ENCODE assay signal across 9 cellular contexts in genomic region chr10:91340613-91341362, GRCh38.
DNase-seq lines count a peak whose midpoint lies in the region; ATAC-seq and TF ChIP-seq lines count a peak whose summit lies in the region.
"Had no signal": no experiment of that assay in that cellular context is flagged by ENCODE, and none has a peak within 500 bp of the region (broad histone marks: within the 10 kb centered on the region; RNA-seq: fewer than 3 reads in every experiment).

No MANE protein-coding gene starts in this region.

- peak overlapping the region in 2 of 4 donors; percentile 34 to 45 for H3K27ac ChIP-seq in tibial nerve

- H3K4me1 Mint-ChIP-seq in activated T-helper 17 cell treated with anti-CD3 and anti-CD28 coated beads, Interleukin-2, amount 50 U/mL, for 72 hours = no peaks in the 10 kb centered on the region

- peak; percentile 82 for ATAC-seq in activated T-helper 17 cell treated with anti-CD3 and anti-CD28 coated beads, Interleukin-2, amount 50 U/mL, for 72 hours (replicated peaks)
- no peak for ATAC-seq in HG02759 (IDR thresholded peaks at IDR 0.05; ENCODE audit: unreplicated experiment)

- H3K4me3 ChIP-seq in kidney epithelial cell (ENCODE audit: low read depth, low read length) = no peak overlapping the region
- no peak overlapping the region for H3K4me3 ChIP-seq in tibial nerve

- H3K4me1 ChIP-seq in tibial nerve = peaks cover 0 to 6% (median 0%) of the 10 kb centered on the region in 4 donors

- H3K36me3 ChIP-seq in kidney epithelial cell (ENCODE audit: control insufficient read depth, insufficient read depth, low read length) = no peaks in the 10 kb centered on the region
- H3K36me3 ChIP-seq in tibial nerve = no peaks in the 10 kb centered on the region

- H3K4me3 Mint-ChIP-seq in activated T-helper 17 cell treated with anti-CD3 and anti-CD28 coated beads, Interleukin-2, amount 50 U/mL, for 72 hours = no peak overlapping the region

- H3K27me3 Mint-ChIP-seq in activated T-helper 17 cell treated with anti-CD3 and anti-CD28 coated beads, Interleukin-2, amount 50 U/mL, for 72 hours = no peaks in the 10 kb centered on the region

- TF ChIP-seq POLR2A in tibial nerve (IDR thresholded peaks at IDR 0.05) = no peak

- TF ChIP-seq EP300 in tibial nerve (IDR thresholded peaks at IDR 0.05) = no peak

- no peak for TF ChIP-seq CTCF in kidney epithelial cell (IDR thresholded peaks at IDR 0.05; ENCODE audit: insufficient read depth, low read length, poor library complexity, severe bottlenecking)
- no peak for TF ChIP-seq CTCF in tibial nerve (IDR thresholded peaks at IDR 0.05)

- peak; percentile 97 for DNase-seq in A172 (ENCODE audit: low spot score)
- DNase-seq in LHCN-M2 (ENCODE audit: low read depth) = peak; percentile 99
- DNase-seq in kidney epithelial cell (ENCODE audit: low read depth) = peak; percentile 87
- DNase-seq in tibial nerve (ENCODE audit: low spot score in 2 of 2) = no peak
- DNase-seq in islet precursor cell = no peak
- DNase-seq in DMS53 (lab: John Stamatoyannopoulos, UW) = no peak
- DNase-seq: DMS79 had no signal

- no peaks in the 10 kb centered on the region for H3K9me3 Mint-ChIP-seq in activated T-helper 17 cell treated with anti-CD3 and anti-CD28 coated beads, Interleukin-2, amount 50 U/mL, for 72 hours

- H3K27me3 ChIP-seq in kidney epithelial cell (ENCODE audit: control insufficient read depth, insufficient read depth, low read length) (no peaks in the 10 kb centered on the region), tibial nerve (no peaks in the 10 kb centered on the region)

- no peaks in the 10 kb centered on the region for H3K9me3 ChIP-seq in tibial nerve

- H3K36me3 Mint-ChIP-seq in activated T-helper 17 cell treated with anti-CD3 and anti-CD28 coated beads, Interleukin-2, amount 50 U/mL, for 72 hours (ENCODE audit: low read depth) = no peaks in the 10 kb centered on the region

- no peak overlapping the region for H3K27ac Mint-ChIP-seq in activated T-helper 17 cell treated with anti-CD3 and anti-CD28 coated beads, Interleukin-2, amount 50 U/mL, for 72 hours

- WGBS in tibial nerve, 2 donors = 43 to 50% methylated on average over 8 of the region's 8 CpGs

Comparison
In these comparisons a context has a peak if more than half of its experiments do, and no peak if none do; other contexts are left out.
1. DNase-seq: peak in A172 (single experiment), LHCN-M2 (single experiment) and kidney epithelial cell (single experiment); none in tibial nerve (0 of 2), islet precursor cell (single experiment) and DMS53 (single experiment).